In the genomic region with DNA sequence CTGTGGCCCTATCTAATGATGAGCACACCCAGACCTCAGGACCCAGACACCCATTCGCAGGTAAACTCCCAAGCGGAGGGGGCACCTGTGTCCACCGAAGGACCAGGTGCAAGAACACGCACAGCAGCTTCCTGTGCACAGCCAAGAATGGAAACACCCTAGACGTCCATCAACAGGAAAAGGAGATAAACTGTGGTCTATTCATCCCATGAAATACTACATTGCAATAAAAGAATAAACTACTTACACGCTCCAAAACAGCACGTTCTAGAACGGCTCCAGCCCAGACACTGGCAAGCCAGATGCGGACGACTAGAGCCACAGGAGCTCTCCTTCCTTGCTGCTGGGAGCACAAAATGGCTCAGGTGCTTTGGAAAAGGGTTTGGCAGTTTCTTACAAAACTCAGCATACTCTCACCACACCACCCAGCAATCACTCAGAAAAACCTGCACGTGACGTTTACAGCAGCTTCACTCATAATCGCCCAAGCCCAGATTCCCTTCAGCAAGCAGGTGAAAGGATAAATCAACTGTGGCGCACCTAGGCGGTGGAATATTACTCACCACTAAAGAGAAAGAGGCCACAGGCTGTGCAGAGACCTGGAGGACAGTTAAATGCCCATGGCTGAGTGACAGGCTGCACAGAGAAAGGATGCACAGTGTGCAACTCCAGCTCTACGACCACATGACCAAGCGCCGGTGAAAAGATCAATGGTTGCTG, we compare ENCODE assay signal across 25 cellular contexts.
"Had no signal": no experiment of that assay in that cellular context is flagged by ENCODE, and none has a peak within 500 bp of the region (broad histone marks: within the 10 kb centered on the region; RNA-seq: fewer than 3 reads in every experiment).

No MANE protein-coding gene starts in this region.

- H3K9me3 ChIP-seq: esophagus squamous epithelium, lower lobe of right lung, prostate gland, right atrium auricular region, thyroid gland, uterus had no signal

- FAIRE-seq: endometrium, frontal cortex had no signal

- H3K4me3 ChIP-seq: esophagus squamous epithelium, lower lobe of right lung, prostate gland, right atrium auricular region, smooth muscle cell, thyroid gland, uterus had no signal

- H3K36me3 ChIP-seq: prostate gland, right atrium auricular region, thyroid gland, uterus had no signal

- H3K4me1 ChIP-seq: prostate gland, uterus had no signal

- H3K27ac ChIP-seq: esophagus squamous epithelium, lower lobe of right lung, prostate gland, right atrium auricular region, thyroid gland, uterus had no signal

- ATAC-seq: effector memory CD8-positive, alpha-beta T cell; left ventricle myocardium superior; lower lobe of right lung; natural killer cell treated with Interleukin-12 subunit alpha and Interleukin-12 subunit beta and Interleukin-15 and Interleukin-18, amount 100 ng/mL, for 72 hours; sciatic nerve; stimulated activated naive CD8-positive, alpha-beta T cell treated with anti-CD3 and anti-CD28 coated beads, Interleukin-15, amount 100 ng/mL, for 72 hours had no signal

- H3K27me3 ChIP-seq: esophagus squamous epithelium, right atrium auricular region, thyroid gland, uterus had no signal

- H3K4me2 ChIP-seq: smooth muscle cell had no signal

- DNase-seq: cortex of kidney; effector memory CD8-positive, alpha-beta T cell; erythroblast; esophagus squamous epithelium; hypothalamus; immature natural killer cell; islet precursor cell; kidney glomerular epithelial cell; left ventricle myocardium superior; lower lobe of right lung; stimulated activated CD4-positive, alpha-beta T cell treated with anti-CD3 and anti-CD28 coated beads, Interleukin-12 subunit alpha, Interleukin-12 subunit beta, amount 100 ng/mL, for 4 hours; stimulated activated CD4-positive, alpha-beta T cell treated with anti-CD3 and anti-CD28 coated beads, Interleukin-1b, Interleukin-23, amount 100 ng/mL, for 48 hours; stimulated activated CD4-positive, alpha-beta T cell treated with anti-CD3 and anti-CD28 coated beads, Interleukin-4, amount 100 ng/mL, for 1 hour; stimulated activated CD8-positive, alpha-beta memory T cell treated with anti-CD3 and anti-CD28 coated beads, Interleukin-4, amount 100 ng/mL, for 48 hours; stimulated activated naive CD4-positive, alpha-beta T cell; stimulated activated naive CD8-positive, alpha-beta T cell treated with anti-CD3 and anti-CD28 coated beads, Interleukin-15, amount 100 ng/mL, for 72 hours; thyroid gland; uterus had no signal
